21 cellular contexts compared by ENCODE assay signal in the genomic region with DNA sequence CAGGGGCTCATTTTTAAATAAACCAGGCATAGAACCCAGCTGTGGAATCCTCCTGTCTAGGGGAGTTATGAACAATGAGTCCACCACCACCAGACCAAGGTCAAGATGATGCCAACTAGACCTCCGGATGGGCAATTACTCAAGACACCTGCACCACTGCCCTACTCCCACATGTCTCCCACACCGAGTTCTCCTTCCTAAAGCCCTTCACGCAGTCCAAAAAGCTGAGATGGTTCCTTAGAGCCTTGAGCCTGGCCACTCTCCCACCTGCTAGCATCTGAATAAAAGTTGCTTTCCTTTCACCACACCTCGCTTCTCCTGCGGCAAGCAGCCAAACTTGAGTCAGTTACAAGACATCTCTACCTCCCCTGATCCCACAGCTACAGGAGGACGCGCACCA. TPM values are rescaled to one million over a fixed set of nuclear protein-coding genes. Genes with fewer than 3 reads are reported as not detected.
DNase-seq lines count a peak whose midpoint lies in the region; ATAC-seq and TF ChIP-seq lines count a peak whose summit lies in the region.
"Had no signal": no experiment of that assay in that cellular context is flagged by ENCODE, and none has a peak within 500 bp of the region (broad histone marks: within the 10 kb centered on the region; RNA-seq: fewer than 3 reads in every experiment).

No MANE protein-coding gene starts in this region.

- POLR2A ChIA-PET in PC-9 (lab: Charles Lee; ENCODE audit: unreplicated experiment) = interaction anchor here (0.7 kb wide), 1 partner anchor 1119 kb away, joined by 15 read pairs; no protein-coding TSS in a partner anchor

- no peak overlapping the region for H3K56ac ChIP-seq in H9 (ENCODE audit: insufficient read length, low read depth, low read length)

- H3K23me2 ChIP-seq in H9 (ENCODE audit: insufficient read length, low read depth, low read length, poor library complexity, severe bottlenecking) = no peaks in the 10 kb centered on the region

- no peaks in the 10 kb centered on the region for H3K9me3 ChIP-seq in H9 (ENCODE audit: control insufficient read depth, low read depth, low read length)
- no peaks in the 10 kb centered on the region for H3K9me3 ChIP-seq in PC-9 (ENCODE audit: insufficient read depth, low read depth)
- H3K9me3 ChIP-seq in breast epithelium = no peaks in the 10 kb centered on the region
- H3K9me3 ChIP-seq: A549, BLaER1, HAP-1 had no signal

- H3K27ac ChIP-seq in H9 (ENCODE audit: insufficient read length, low read depth, low read length) (no peak overlapping the region), PC-9 (peak overlapping the region; percentile 43; the same call in 1 of the 2 replicates), breast epithelium (no peak overlapping the region)
- H3K27ac ChIP-seq: A549, BLaER1 had no signal

- H4K20me1 ChIP-seq in H9 (ENCODE audit: control insufficient read depth, insufficient read depth, insufficient read length) (no peaks in the 10 kb centered on the region), PC-9 (ENCODE audit: insufficient read depth) (no peaks in the 10 kb centered on the region)
- H4K20me1 ChIP-seq: BLaER1 had no signal

- ATAC-seq in GM21390 (IDR thresholded peaks at IDR 0.05; ENCODE audit: unreplicated experiment) (no peak), GM21529 (IDR thresholded peaks at IDR 0.05; ENCODE audit: unreplicated experiment) (no peak)
- ATAC-seq: A549, HepG2 had no signal

- no peaks in the 10 kb centered on the region for H3K79me2 ChIP-seq in H9 (ENCODE audit: insufficient read depth, low read length)
- H3K79me2 ChIP-seq in PC-9 (ENCODE audit: low read depth) = no peaks in the 10 kb centered on the region

- no peak overlapping the region for H4K5ac ChIP-seq in H9 (ENCODE audit: insufficient read length, low read depth, low read length)

- no peak overlapping the region for H3K18ac ChIP-seq in H9 (ENCODE audit: insufficient read length, low read depth, low read length)

- TF ChIP-seq POLR2A in breast epithelium (IDR thresholded peaks at IDR 0.05) = no peak

- H3K14ac ChIP-seq in H9 (ENCODE audit: insufficient read depth, low read length) = no peak overlapping the region; the same call in 1 of the 2 replicates

- H3K4me3 ChIP-seq in PC-9 (no peak overlapping the region), breast epithelium (no peak overlapping the region)
- H3K4me3 ChIP-seq: A549, BLaER1, HAP-1 had no signal

- WGBS in H9 (ENCODE audit: extremely low coverage, insufficient read length, low lambda C conversion rate) = no CpG with 5 or more reads among the region's 7 CpGs

- no peak overlapping the region for H2BK12ac ChIP-seq in H9 (ENCODE audit: insufficient read length, low read depth, low read length)

- no peak for TF ChIP-seq CTCF in H9 (conservative IDR thresholded peaks at IDR 0.05)
- no peak for TF ChIP-seq CTCF in PC-9 (conservative IDR thresholded peaks at IDR 0.05)
- no peak for TF ChIP-seq CTCF in endothelial cell (IDR thresholded peaks at IDR 0.05; ENCODE audit: unreplicated experiment)
- no peak for TF ChIP-seq CTCF in breast epithelium (IDR thresholded peaks at IDR 0.05)

- H3K27me3 ChIP-seq in H9 (ENCODE audit: insufficient read depth, low read length) = no peaks in the 10 kb centered on the region; the same call in 1 of the 2 replicates
- no peaks in the 10 kb centered on the region for H3K27me3 ChIP-seq in PC-9 (ENCODE audit: insufficient read depth, low read depth)
- peaks cover 0 to 6% of the 10 kb centered on the region in 2 donors for H3K27me3 ChIP-seq in breast epithelium
- H3K27me3 ChIP-seq: BLaER1 had no signal

- H3K23ac ChIP-seq in H9 (ENCODE audit: insufficient read length, low read depth, low read length) = no peak overlapping the region

- H3K36me3 ChIP-seq in PC-9 (ENCODE audit: low read depth) = no peaks in the 10 kb centered on the region
- H3K36me3 ChIP-seq in breast epithelium = no peaks in the 10 kb centered on the region
- H3K36me3 ChIP-seq: BLaER1, HAP-1 had no signal

- no peak overlapping the region for H3K4ac ChIP-seq in H9 (ENCODE audit: low read depth, low read length)

- H3K4me3 Mint-ChIP-seq in H9 (no peak overlapping the region), endothelial cell (ENCODE audit: unreplicated experiment) (peak overlapping the region; percentile 15)
- H3K4me3 Mint-ChIP-seq: CD14-positive monocyte; CD4-positive, alpha-beta memory T cell; IgD-negative memory B cell had no signal

- no peaks in the 10 kb centered on the region for H3K4me1 ChIP-seq in H9 (ENCODE audit: insufficient read depth, low read length)
- peaks cover 38% of the 10 kb centered on the region for H3K4me1 ChIP-seq in PC-9 (replicated peaks; ENCODE audit: insufficient read depth)
- no peaks in the 10 kb centered on the region for H3K4me1 ChIP-seq in breast epithelium
- H3K4me1 ChIP-seq: HAP-1 had no signal

- H3K9me2 ChIP-seq in PC-9 (ENCODE audit: insufficient read depth) = no peaks in the 10 kb centered on the region

- CTCF ChIA-PET in PC-9 (lab: Charles Lee) = no interaction called here

- H2AK5ac ChIP-seq in H9 (ENCODE audit: insufficient read length, low read length) = no peak overlapping the region

- no peak overlapping the region for H3T11ph ChIP-seq in H9 (ENCODE audit: low read length)

- intact Hi-C loops in PC-9 (cut with micrococcal nuclease; ENCODE audit: unreplicated experiment) (no loop called here), breast epithelium (cut with DNase I; ENCODE audit: low total_unique reads) (loop anchor here (5.0 kb wide), 1 partner anchor 1627 kb away; no protein-coding TSS in a partner anchor)

- H3K9ac ChIP-seq in H9 (ENCODE audit: extremely low read depth, insufficient read length, low read length) = no peak overlapping the region
- H3K9ac ChIP-seq: BLaER1 had no signal

- H3K4me1 Mint-ChIP-seq in H9 = peaks cover 5 to 7% of the 10 kb centered on the region in 2 experiments
- H3K4me1 Mint-ChIP-seq in endothelial cell (ENCODE audit: unreplicated experiment) = no peaks in the 10 kb centered on the region

- H3K4me2 ChIP-seq in H9 (ENCODE audit: insufficient read depth, insufficient read length, low read length) = no peak overlapping the region
- 0 out of 2 replicates have a peak overlapping the region, but pooled peaks have one; percentile 26 for H3K4me2 ChIP-seq in PC-9
- H3K4me2 ChIP-seq: BLaER1 had no signal

- H3K36me3 Mint-ChIP-seq in H9 (ENCODE audit: insufficient read depth in 1 of 3, low read depth in 3 of 3) (no peaks in the 10 kb centered on the region), endothelial cell (ENCODE audit: low read depth, unreplicated experiment) (no peaks in the 10 kb centered on the region)
- H3K36me3 Mint-ChIP-seq: CD14-positive monocyte; CD4-positive, alpha-beta memory T cell; IgD-negative memory B cell had no signal

- no peaks in the 10 kb centered on the region for H3K79me1 ChIP-seq in H9 (ENCODE audit: insufficient read depth, low read depth, low read length, poor library complexity, severe bottlenecking)

- H3K27me3 Mint-ChIP-seq in H9 (ENCODE audit: low read depth) (no peaks in the 10 kb centered on the region; the same call in none of the 2 replicates), endothelial cell (ENCODE audit: unreplicated experiment) (no peaks in the 10 kb centered on the region)

- H2AFZ ChIP-seq in H9 (ENCODE audit: low read length) (no peak overlapping the region), PC-9 (no peak overlapping the region)

- H4K91ac ChIP-seq in H9 (ENCODE audit: insufficient read length, low read depth, low read length) = no peak overlapping the region

- H3F3A ChIP-seq in PC-9 (ENCODE audit: insufficient read depth, low read depth) = peaks cover 23% of the 10 kb centered on the region

- no peak overlapping the region for H2BK120ac ChIP-seq in H9 (ENCODE audit: low read depth, low read length, poor library complexity, severe bottlenecking)

- H3K27ac Mint-ChIP-seq in H9 (peak overlapping the region in 2 of 3 experiments; percentile 13 to 23; a peak in 2 of 7 replicates), endothelial cell (ENCODE audit: unreplicated experiment) (no peak overlapping the region)
- H3K27ac Mint-ChIP-seq: CD14-positive monocyte; CD4-positive, alpha-beta memory T cell; IgD-negative memory B cell had no signal

- no TSS peak for BruUV-seq in PC-9 (replicated peaks; lab: Mats Ljungman, UMichigan)

- no peak overlapping the region for H4K8ac ChIP-seq in H9 (replicated peaks; ENCODE audit: insufficient read length, low read depth, low read length)

- H2BK15ac ChIP-seq in H9 (ENCODE audit: low read depth, low read length) = no peak overlapping the region

- no peak for DNase-seq in H9
- no peak for DNase-seq in PC-9
- DNase-seq in endothelial cell (ENCODE audit: low spot score) = no peak
- DNase-seq in HK-2 (ENCODE audit: unreplicated experiment) = no peak
- DNase-seq in breast epithelium (ENCODE audit: low spot score in 2 of 2) = no peak
- DNase-seq: CD4-positive, alpha-beta memory T cell; DMS153; DMS79; GF-D8; GOT3; Karpas-422; KBM-7 had no signal

- no peak overlapping the region for H2BK5ac ChIP-seq in H9 (ENCODE audit: insufficient read length, low read length)

- no peaks in the 10 kb centered on the region for H3K9me3 Mint-ChIP-seq in H9
- H3K9me3 Mint-ChIP-seq in endothelial cell (ENCODE audit: unreplicated experiment) = no peaks in the 10 kb centered on the region
- H3K9me3 Mint-ChIP-seq: CD4-positive, alpha-beta memory T cell; IgD-negative memory B cell had no signal

- H2BK20ac ChIP-seq in H9 (ENCODE audit: low read depth, low read length, poor library complexity, severe bottlenecking) = no peak overlapping the region

RNA-seq across cellular contexts. Expression of gene PPP1R26, which starts 15.4 kb away (rescaled TPM):
- total RNA-seq in H9 (2021) = 34.0 and 38.0 TPM in 2 replicates
- 41.2 and 46.9 TPM in 2 replicates for total RNA-seq in PC-9 (2021)
- 21.5 TPM for total RNA-seq in endothelial cell (ENCODE audit: unreplicated experiment)
- total RNA-seq in breast epithelium = 10 to 100 TPM; 13.9 to 18.1 (median 15.1) TPM

RNA-seq across cellular contexts. Expression of gene MRPS2, which starts 36.3 kb away (rescaled TPM):
- total RNA-seq in H9 (2021) = 81.0 and 84.2 TPM in 2 replicates
- 84.4 and 93.4 TPM in 2 replicates for total RNA-seq in PC-9 (2021)
- 42.8 TPM for total RNA-seq in endothelial cell (ENCODE audit: unreplicated experiment)
- 10 to 100 TPM; 35.4 to 39.8 (median 36.7) TPM for total RNA-seq in breast epithelium

RNA-seq across cellular contexts. Expression of gene LCN1, which starts 57.1 kb away (rescaled TPM):
- total RNA-seq in H9 (2021) (not detected in 2 replicates), PC-9 (2021) (not detected in 2 replicates), endothelial cell (ENCODE audit: unreplicated experiment) (not detected), breast epithelium (not detected)
- total RNA-seq: CD4-positive, alpha-beta memory T cell; Daoy; HepG2 had no signal
